ENCODE assay signal across 8 cellular contexts in genomic region chr6:113596907-113597583, GRCh38.
A peak's percentile ranks its signal among the peaks of the same experiment; 100 is the strongest.
DNase-seq lines count a peak whose midpoint lies in the region; ATAC-seq and TF ChIP-seq lines count a peak whose summit lies in the region.

No MANE protein-coding gene starts in this region.

- H3K27me3 ChIP-seq in testis = no peaks in the 10 kb centered on the region

- TF ChIP-seq CTCF in fibroblast of the aortic adventitia (IDR thresholded peaks at IDR 0.05; ENCODE audit: insufficient read depth, low read length) = no peak
- TF ChIP-seq CTCF in testis (IDR thresholded peaks at IDR 0.05) = no peak

- H3K9me3 Mint-ChIP-seq in stimulated activated naive B cell treated with anti-CD40 and anti-IgM and Interleukin-4, amounts not matched to agents 10 μg/mL and 1 μg/mL and 100 μg/mL, for 72 hours = peaks cover 12% of the 10 kb centered on the region in 2 donors
- H3K9me3 Mint-ChIP-seq in activated T-cell treated with anti-CD3 and anti-CD28 coated beads, Interleukin-2, amount 50 U/mL, for 72 hours = peaks cover 4% of the 10 kb centered on the region in 2 donors

- H3K27ac Mint-ChIP-seq in stimulated activated naive B cell treated with anti-CD40 and anti-IgM and Interleukin-4, amounts not matched to agents 10 μg/mL and 1 μg/mL and 100 μg/mL, for 72 hours = peak overlapping the region; percentile 70
- no peak overlapping the region for H3K27ac Mint-ChIP-seq in activated T-cell treated with anti-CD3 and anti-CD28 coated beads, Interleukin-2, amount 50 U/mL, for 72 hours

- no peak overlapping the region for H3K4me3 ChIP-seq in fibroblast of the aortic adventitia (ENCODE audit: low read depth, low read length)
- no peak overlapping the region for H3K4me3 ChIP-seq in testis

- intact Hi-C loops in testis (cut with DNase I; ENCODE audit: low total_unique reads) = no loop called here

- peaks cover 4 to 11% of the 10 kb centered on the region in 2 donors for H3K36me3 Mint-ChIP-seq in stimulated activated naive B cell treated with anti-CD40 and anti-IgM and Interleukin-4, amounts not matched to agents 10 μg/mL and 1 μg/mL and 100 μg/mL, for 72 hours
- no peaks in the 10 kb centered on the region for H3K36me3 Mint-ChIP-seq in activated T-cell treated with anti-CD3 and anti-CD28 coated beads, Interleukin-2, amount 50 U/mL, for 72 hours (ENCODE audit: insufficient read depth in 2 of 2)

- peaks cover 10% of the 10 kb centered on the region for H3K4me1 ChIP-seq in testis

- H3K36me3 ChIP-seq in testis (ENCODE audit: low read depth, missing control alignments) = no peaks in the 10 kb centered on the region

- no peak for TF ChIP-seq POLR2A in testis (IDR thresholded peaks at IDR 0.05)

- 38 to 51% methylated on average over 4 of the region's 4 CpGs for WGBS in testis, 2 donors

- peak overlapping the region in 1 of 2 donors; percentile 38 for H3K27ac ChIP-seq in testis

- H3K9me3 ChIP-seq in testis = no peaks in the 10 kb centered on the region

- no peaks in the 10 kb centered on the region for H3K27me3 Mint-ChIP-seq in stimulated activated naive B cell treated with anti-CD40 and anti-IgM and Interleukin-4, amounts not matched to agents 10 μg/mL and 1 μg/mL and 100 μg/mL, for 72 hours
- H3K27me3 Mint-ChIP-seq in activated T-cell treated with anti-CD3 and anti-CD28 coated beads, Interleukin-2, amount 50 U/mL, for 72 hours (ENCODE audit: low read depth) = peaks cover 16% of the 10 kb centered on the region

- DNase-seq in NCI-H2196 treated with DMSO at 0.1 percent for 48 hours (lab: John Stamatoyannopoulos, UW; ENCODE audit: unreplicated experiment) (peak; percentile 67), fibroblast of the aortic adventitia (ENCODE audit: low read depth) (peak; percentile 46), testis (no peak), iPS-NIHi7 (ENCODE audit: extremely low spot score) (no peak)
- peak; percentile 35 for DNase-seq in stimulated activated naive B cell treated with anti-CD40 and anti-IgM and Interleukin-4, amounts not matched to agents 10 μg/mL and 1 μg/mL and 100 μg/mL, for 72 hours
- no peak for DNase-seq in activated T-cell treated with anti-CD3 and anti-CD28 coated beads, Interleukin-2, amount 50 U/mL, for 72 hours

- H3K4me3 Mint-ChIP-seq in stimulated activated naive B cell treated with anti-CD40 and anti-IgM and Interleukin-4, amounts not matched to agents 10 μg/mL and 1 μg/mL and 100 μg/mL, for 72 hours = no peak overlapping the region
- H3K4me3 Mint-ChIP-seq in activated T-cell treated with anti-CD3 and anti-CD28 coated beads, Interleukin-2, amount 50 U/mL, for 72 hours = no peak overlapping the region

- peaks cover 22 to 30% of the 10 kb centered on the region in 2 donors for H3K4me1 Mint-ChIP-seq in stimulated activated naive B cell treated with anti-CD40 and anti-IgM and Interleukin-4, amounts not matched to agents 10 μg/mL and 1 μg/mL and 100 μg/mL, for 72 hours
- H3K4me1 Mint-ChIP-seq in activated T-cell treated with anti-CD3 and anti-CD28 coated beads, Interleukin-2, amount 50 U/mL, for 72 hours (ENCODE audit: low read depth) = no peaks in the 10 kb centered on the region

- peak; percentile 63 for ATAC-seq in GM21786 (IDR thresholded peaks at IDR 0.05; ENCODE audit: unreplicated experiment)
- ATAC-seq in stimulated activated naive B cell treated with anti-CD40 and anti-IgM and Interleukin-4, amounts not matched to agents 10 μg/mL and 1 μg/mL and 100 μg/mL, for 72 hours (replicated peaks) = peak; percentile 87
- no peak for ATAC-seq in HG03521 (IDR thresholded peaks at IDR 0.05; ENCODE audit: unreplicated experiment)
- ATAC-seq in activated T-cell treated with anti-CD3 and anti-CD28 coated beads, Interleukin-2, amount 50 U/mL, for 72 hours (replicated peaks in 1 of 2) = no peak

Comparison
In these comparisons a context has a peak if more than half of its experiments do, and no peak if none do; other contexts are left out.
1. ATAC-seq: peak in GM21786 (single experiment) and stimulated activated naive B cell treated with anti-CD40 and anti-IgM and Interleukin-4, amounts not matched to agents 10 μg/mL and 1 μg/mL and 100 μg/mL, for 72 hours (2 of 2); none in HG03521 (single experiment) and activated T-cell treated with anti-CD3 and anti-CD28 coated beads, Interleukin-2, amount 50 U/mL, for 72 hours (0 of 2).
2. DNase-seq: peak in NCI-H2196 treated with DMSO at 0.1 percent for 48 hours (single experiment), fibroblast of the aortic adventitia (single experiment) and stimulated activated naive B cell treated with anti-CD40 and anti-IgM and Interleukin-4, amounts not matched to agents 10 μg/mL and 1 μg/mL and 100 μg/mL, for 72 hours (single experiment); none in testis (single experiment), iPS-NIHi7 (single experiment) and activated T-cell treated with anti-CD3 and anti-CD28 coated beads, Interleukin-2, amount 50 U/mL, for 72 hours (0 of 2).